Comparison of ENCODE assay signal across 11 cellular contexts in the genomic region with DNA sequence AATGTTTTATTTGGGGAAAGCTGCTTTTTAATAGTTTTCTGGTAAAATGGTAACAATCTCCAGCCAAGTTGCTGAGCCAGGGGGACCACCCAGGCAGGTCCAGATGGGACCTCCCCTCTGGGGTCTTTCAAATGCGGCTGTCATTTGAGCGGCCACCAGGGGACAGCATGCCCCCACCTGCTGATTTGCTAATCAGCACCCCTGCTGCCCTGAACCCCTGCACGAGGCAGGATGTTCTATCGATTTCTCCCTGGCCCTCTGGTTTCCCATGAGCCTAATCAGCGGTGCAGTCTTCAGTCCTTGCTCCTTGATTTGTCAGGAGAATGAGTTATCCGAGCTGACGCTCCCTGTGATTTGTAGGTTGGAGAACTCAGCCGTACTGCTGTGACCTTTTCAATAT.
DNase-seq lines count a peak whose midpoint lies in the region; ATAC-seq, FAIRE-seq and TF ChIP-seq lines count a peak whose summit lies in the region.
"Had no signal": no experiment of that assay in that cellular context is flagged by ENCODE, and none has a peak within 500 bp of the region (broad histone marks: within the 10 kb centered on the region; RNA-seq: fewer than 3 reads in every experiment).

No MANE protein-coding gene starts in this region.

- BruUV-seq in HepG2 (replicated peaks; lab: Mats Ljungman, UMichigan) = no TSS peak

- H3K9me2 ChIP-seq in SU-DHL-6 (replicated peaks; ENCODE audit: insufficient read depth, low read length) (no peaks in the 10 kb centered on the region), hepatocyte (replicated peaks; ENCODE audit: insufficient read depth) (no peaks in the 10 kb centered on the region)

- no peak for ATAC-seq in HepG2
- no peak for ATAC-seq in right lobe of liver
- ATAC-seq in CD4-positive, alpha-beta T cell (ENCODE audit: poor library complexity) = no peak

- TF ChIP-seq CTCF in HepG2 (CRISPR knock-in tag; IDR thresholded peaks at IDR 0.05) (peak; percentile 51), right lobe of liver (IDR thresholded peaks at IDR 0.05) (no peak), SU-DHL-6 (IDR thresholded peaks at IDR 0.05; ENCODE audit: insufficient read depth, low read length, poor library complexity, severe bottlenecking) (peak; percentile 56), hepatocyte (IDR thresholded peaks at IDR 0.05; ENCODE audit: poor library complexity) (peak; percentile 39)
- TF ChIP-seq CTCF in CD4-positive, alpha-beta T cell (IDR thresholded peaks at IDR 0.05) = no peak

- POLR2A ChIA-PET in HepG2 (lab: Yijun Ruan, JAX) = no interaction called here
- POLR2A ChIA-PET in CD4-positive, alpha-beta T cell (lab: Charles Lee) = no interaction called here

- DNase-seq in HepG2 (ENCODE audit: low spot score) (no peak), right lobe of liver (no peak), hepatocyte (ENCODE audit: low spot score) (no peak), urothelium cell line (ENCODE audit: low spot score) (no peak)
- DNase-seq in activated CD8-positive, alpha-beta memory T cell treated with anti-CD3 and anti-CD28 coated beads, Interleukin-2, amount 50 U/mL, for 48 hours = no peak
- no peak for DNase-seq in CD4-positive, alpha-beta T cell
- DNase-seq in effector CD8-positive, alpha-beta T cell (lab: John Stamatoyannopoulos, UW) = no peak
- DNase-seq: CD4-positive, alpha-beta memory T cell had no signal

- H3K79me2 ChIP-seq in HepG2 (ENCODE audit: insufficient read depth, low read length) (no peaks in the 10 kb centered on the region), SU-DHL-6 (ENCODE audit: insufficient read depth, low read length) (no peaks in the 10 kb centered on the region), hepatocyte (no peaks in the 10 kb centered on the region)

- H4K20me1 ChIP-seq in HepG2 (ENCODE audit: insufficient read depth, low read length) (no peaks in the 10 kb centered on the region), SU-DHL-6 (ENCODE audit: low read depth, low read length) (no peaks in the 10 kb centered on the region), hepatocyte (ENCODE audit: insufficient read depth, poor library complexity, severe bottlenecking) (no peaks in the 10 kb centered on the region)

- H3K36me3 ChIP-seq in HepG2 (replicated peaks in 1 of 2; ENCODE audit: control insufficient read depth in 1 of 2, insufficient read depth in 2 of 2, low read length in 2 of 2) = no peaks in the 10 kb centered on the region
- H3K36me3 ChIP-seq in right lobe of liver = no peaks in the 10 kb centered on the region
- no peaks in the 10 kb centered on the region for H3K36me3 ChIP-seq in SU-DHL-6 (ENCODE audit: low read length)
- H3K36me3 ChIP-seq in hepatocyte (replicated peaks; ENCODE audit: insufficient read depth, low read depth) = no peaks in the 10 kb centered on the region
- H3K36me3 ChIP-seq: cardiac muscle cell, thoracic aorta had no signal

- in situ Hi-C loops in HepG2 (cut with HindIII; ENCODE audit: extremely low pct_ligation_motif_present, low pct_unique_long_range_greater_than_20kb) = no loop called here

- no peak overlapping the region for H3K27ac ChIP-seq in HepG2 (ENCODE audit: extremely low read length, insufficient read depth, low read length)
- no peak overlapping the region for H3K27ac ChIP-seq in right lobe of liver
- H3K27ac ChIP-seq in SU-DHL-6 (ENCODE audit: low read depth, low read length) = no peak overlapping the region
- no peak overlapping the region for H3K27ac ChIP-seq in hepatocyte
- H3K27ac ChIP-seq in CD4-positive, alpha-beta T cell (ENCODE audit: low read depth, low read length) = no peak overlapping the region
- H3K27ac ChIP-seq: cardiac muscle cell, thoracic aorta had no signal

- H2AFZ ChIP-seq in HepG2 (ENCODE audit: low read length) = no peak overlapping the region
- no peak overlapping the region for H2AFZ ChIP-seq in SU-DHL-6 (ENCODE audit: low read depth, low read length, severe bottlenecking)
- H2AFZ ChIP-seq in hepatocyte = no peak overlapping the region

- H3K4me1 Mint-ChIP-seq in CD4-positive, alpha-beta T cell (ENCODE audit: low read depth) = no peaks in the 10 kb centered on the region
- H3K4me1 Mint-ChIP-seq: CD4-positive, alpha-beta memory T cell had no signal

- CTCF ChIA-PET in HepG2 (lab: Yijun Ruan, JAX; ENCODE audit: low intra/inter-chr PET ratio, low total read pairs) = no interaction called here
- CTCF ChIA-PET in CD4-positive, alpha-beta T cell (lab: Charles Lee) = no interaction called here

- no peak overlapping the region for H3K4me2 ChIP-seq in HepG2 (ENCODE audit: low read depth, low read length)
- H3K4me2 ChIP-seq in SU-DHL-6 (ENCODE audit: low read depth, low read length, poor library complexity, severe bottlenecking) = no peak overlapping the region
- no peak overlapping the region for H3K4me2 ChIP-seq in hepatocyte

- H3K27me3 ChIP-seq in HepG2 (ENCODE audit: control insufficient read depth in 1 of 2, insufficient read depth in 2 of 2, low read length in 2 of 2) (peaks cover 0 to 16% of the 10 kb centered on the region in 2 experiments; a peak in 1 of 5 replicates), right lobe of liver (no peaks in the 10 kb centered on the region), SU-DHL-6 (ENCODE audit: low read length) (no peaks in the 10 kb centered on the region), hepatocyte (no peaks in the 10 kb centered on the region)
- H3K27me3 ChIP-seq in CD4-positive, alpha-beta T cell (ENCODE audit: control insufficient read depth, insufficient read depth, low read length) = no peaks in the 10 kb centered on the region
- H3K27me3 ChIP-seq: cardiac muscle cell had no signal

- no peak overlapping the region for H3K4me3 Mint-ChIP-seq in CD4-positive, alpha-beta T cell
- H3K4me3 Mint-ChIP-seq: CD4-positive, alpha-beta memory T cell had no signal

- no peak overlapping the region for H3K9ac ChIP-seq in HepG2 (ENCODE audit: insufficient read depth, low read depth, low read length)
- H3K9ac ChIP-seq in SU-DHL-6 (ENCODE audit: low read length) = no peak overlapping the region

- H3K4me3 ChIP-seq in HepG2 (replicated peaks in 1 of 3; ENCODE audit: insufficient read depth in 1 of 3, low read depth in 2 of 3, low read length in 3 of 3) (no peak overlapping the region), right lobe of liver (no peak overlapping the region), SU-DHL-6 (ENCODE audit: insufficient read depth, low read length, poor library complexity, severe bottlenecking) (no peak overlapping the region), hepatocyte (no peak overlapping the region)
- H3K4me3 ChIP-seq: cardiac muscle cell, thoracic aorta had no signal

- no peaks in the 10 kb centered on the region for H3K36me3 Mint-ChIP-seq in CD4-positive, alpha-beta T cell (ENCODE audit: low read depth)
- H3K36me3 Mint-ChIP-seq: CD4-positive, alpha-beta memory T cell had no signal

- no peaks in the 10 kb centered on the region for H3K9me3 ChIP-seq in HepG2 (ENCODE audit: low read length)
- no peaks in the 10 kb centered on the region for H3K9me3 ChIP-seq in right lobe of liver
- H3K9me3 ChIP-seq in SU-DHL-6 (ENCODE audit: insufficient read depth, low read length) = no peaks in the 10 kb centered on the region
- H3K9me3 ChIP-seq in hepatocyte (ENCODE audit: low read depth) = no peaks in the 10 kb centered on the region
- no peaks in the 10 kb centered on the region for H3K9me3 ChIP-seq in CD4-positive, alpha-beta T cell (ENCODE audit: control insufficient read depth, low read length)
- H3K9me3 ChIP-seq: thoracic aorta had no signal

- TF ChIP-seq POLR2A in HepG2 (IDR thresholded peaks at IDR 0.05; ENCODE audit: insufficient read depth in 1 of 2, low read depth in 2 of 2, low read length in 2 of 2) = no peak
- no peak for TF ChIP-seq POLR2A in right lobe of liver (IDR thresholded peaks at IDR 0.05)

- peaks cover 5% of the 10 kb centered on the region for H3K27me3 Mint-ChIP-seq in CD4-positive, alpha-beta T cell

- H3K9me3 Mint-ChIP-seq in CD4-positive, alpha-beta T cell = no peaks in the 10 kb centered on the region
- H3K9me3 Mint-ChIP-seq: CD4-positive, alpha-beta memory T cell had no signal

- intact Hi-C loops in HepG2 (cut with micrococcal nuclease; ENCODE audit: unreplicated experiment) = no loop called here
- intact Hi-C loops in right lobe of liver (cut with DNase I) = no loop called here
- intact Hi-C loops in CD4-positive, alpha-beta T cell (cut with DNase I, micrococcal nuclease) = no loop called here

- H3K4me1 ChIP-seq in HepG2 (ENCODE audit: insufficient read depth, low read length) (peaks cover 9% of the 10 kb centered on the region; the same call in 1 of the 2 replicates), right lobe of liver (no peaks in the 10 kb centered on the region), hepatocyte (ENCODE audit: insufficient read depth) (peaks cover 15% of the 10 kb centered on the region)

- H3F3A ChIP-seq in SU-DHL-6 (ENCODE audit: insufficient read depth) = no peaks in the 10 kb centered on the region

- TF ChIP-seq EP300 in HepG2 (IDR thresholded peaks at IDR 0.05; ENCODE audit: low read depth in 2 of 2, low read length in 2 of 2) (no peak), HepG2 (CRISPR knock-in tag; IDR thresholded peaks at IDR 0.05; ENCODE audit: borderline replicate concordance) (no peak)

- no peak for FAIRE-seq in HepG2 (lab: Jason Lieb, UNC)
- FAIRE-seq in urothelium cell line (lab: Jason Lieb, UNC) = peak; percentile 9

- WGBS in HepG2 (ENCODE audit: low lambda C conversion rate) = 30% methylated on average over 6 of the region's 8 CpGs
- 31% methylated on average over 6 of the region's 8 CpGs for WGBS in right lobe of liver (ENCODE audit: insufficient coverage, low coverage, low lambda C conversion rate, missing lambda C conversion rate)
- WGBS in hepatocyte (ENCODE audit: low lambda C conversion rate, missing lambda C conversion rate) = 44% methylated on average over 8 of the region's 8 CpGs

- TF ChIP-seq RAD21 in HepG2 (CRISPR knock-in tag; IDR thresholded peaks at IDR 0.05) = no peak

- H3K27ac Mint-ChIP-seq in CD4-positive, alpha-beta T cell = no peak overlapping the region
- H3K27ac Mint-ChIP-seq: CD4-positive, alpha-beta memory T cell had no signal

TF ChIP-seq in HepG2, 621 proteins besides CTCF, POLR2A, EP300 and RAD21 (continues in another document):
- TF ChIP-seq SYNCRIP (IDR thresholded peaks at IDR 0.05; ENCODE audit: insufficient read depth, low read depth, low read length) = no peak
- TF ChIP-seq STAG1 (CRISPR knock-in tag; IDR thresholded peaks at IDR 0.05) = peak; percentile 49

Comparison
In these comparisons a context has a peak if more than half of its experiments do, and no peak if none do; other contexts are left out.
1. CTCF ChIP-seq: peak in HepG2 (single experiment), SU-DHL-6 (single experiment) and hepatocyte (single experiment); none in right lobe of liver (0 of 4) and CD4-positive, alpha-beta T cell (single experiment).